28 cellular contexts compared by ENCODE assay signal in genomic region chr2:122988395-122989221, GRCh38.
A peak's percentile ranks its signal among the peaks of the same experiment; 100 is the strongest.
DNase-seq lines count a peak whose midpoint lies in the region; ATAC-seq and TF ChIP-seq lines count a peak whose summit lies in the region.
"Had no signal": no experiment of that assay in that cellular context is flagged by ENCODE, and none has a peak within 500 bp of the region (broad histone marks: within the 10 kb centered on the region; RNA-seq: fewer than 3 reads in every experiment).

No MANE protein-coding gene starts in this region.

- H3K4me3 ChIP-seq in Karpas-422 (ENCODE audit: low read length) (no peak overlapping the region), endodermal cell (ENCODE audit: low read length) (no peak overlapping the region)
- H3K4me3 ChIP-seq: ascending aorta, Peyer's patch, prostate gland, tibial nerve had no signal

- H3K36me3 ChIP-seq in Karpas-422 (ENCODE audit: insufficient read depth, low read length) (no peaks in the 10 kb centered on the region), endodermal cell (ENCODE audit: control insufficient read depth, insufficient read depth, low read length) (no peaks in the 10 kb centered on the region)
- H3K36me3 ChIP-seq: ascending aorta, BE2C, Peyer's patch, prostate gland, tibial nerve had no signal

- H2AFZ ChIP-seq in Karpas-422 (ENCODE audit: low read length): no peak overlapping the region

- no peaks in the 10 kb centered on the region for H3K9me3 ChIP-seq in Karpas-422 (ENCODE audit: low read length)
- peaks cover 13% of the 10 kb centered on the region for H3K9me3 ChIP-seq in endodermal cell (ENCODE audit: control insufficient read depth, low read length)
- H3K9me3 ChIP-seq: ascending aorta, BE2C, Peyer's patch, prostate gland had no signal

- 76 to 94% methylated on average over 5 to 8 of the region's 8 CpGs for WGBS in endodermal cell (ENCODE audit: insufficient coverage in 1 of 2, insufficient read length in 1 of 2), 2 experiments

- no peak overlapping the region for H3K4me3 Mint-ChIP-seq in endodermal cell
- H3K4me3 Mint-ChIP-seq in nephron progenitor cell: no peak overlapping the region
- no peak overlapping the region for H3K4me3 Mint-ChIP-seq in stimulated activated memory B cell treated with anti-CD40 and anti-IgM and Interleukin-4, amounts not matched to agents 10 μg/mL and 1 μg/mL and 100 μg/mL, for 72 hours
- H3K4me3 Mint-ChIP-seq: activated CD4-positive, alpha-beta T cell treated with anti-CD3 and anti-CD28 coated beads for 36 hours; activated CD8-positive, alpha-beta T cell treated with anti-CD3 and anti-CD28 coated beads, Interleukin-2, amount 10 ng/mL, durations not matched to agents 7 days and 5 days; activated naive CD8-positive, alpha-beta T cell; mesothelial cell of epicardium; naive B cell; T-helper 2 cell treated with Interferon-gamma antibody and Interleukin-4, amounts not matched to agents 5 μg/mL and 100 μg/mL, for 36 hours had no signal

- H3K9ac ChIP-seq in Karpas-422 (ENCODE audit: low read length): no peak overlapping the region
- H3K9ac ChIP-seq in endodermal cell (ENCODE audit: extremely low read depth, low read length, poor library complexity, severe bottlenecking): no peak overlapping the region

- H3K9me2 ChIP-seq in Karpas-422 (replicated peaks; ENCODE audit: insufficient read depth, low read length): no peaks in the 10 kb centered on the region

- no peaks in the 10 kb centered on the region for H3K27me3 Mint-ChIP-seq in endodermal cell (ENCODE audit: insufficient read depth)
- no peaks in the 10 kb centered on the region for H3K27me3 Mint-ChIP-seq in nephron progenitor cell (ENCODE audit: low read depth, poor library complexity)
- no peaks in the 10 kb centered on the region for H3K27me3 Mint-ChIP-seq in stimulated activated memory B cell treated with anti-CD40 and anti-IgM and Interleukin-4, amounts not matched to agents 10 μg/mL and 1 μg/mL and 100 μg/mL, for 72 hours
- H3K27me3 Mint-ChIP-seq: activated CD4-positive, alpha-beta T cell treated with anti-CD3 and anti-CD28 coated beads for 36 hours; activated naive CD8-positive, alpha-beta T cell; naive B cell had no signal

- H3K4me1 ChIP-seq in Karpas-422 (ENCODE audit: low read length): no peaks in the 10 kb centered on the region
- no peaks in the 10 kb centered on the region for H3K4me1 ChIP-seq in endodermal cell (ENCODE audit: control insufficient read depth, insufficient read depth, low read length)
- H3K4me1 ChIP-seq: ascending aorta, BE2C, Peyer's patch, prostate gland, tibial nerve had no signal

- no peaks in the 10 kb centered on the region for H3K79me2 ChIP-seq in Karpas-422 (ENCODE audit: low read length)

- no peak overlapping the region for H3K4me2 ChIP-seq in Karpas-422 (ENCODE audit: low read depth, low read length, poor library complexity, severe bottlenecking)

- no peak overlapping the region for H3K27ac Mint-ChIP-seq in endodermal cell
- no peak overlapping the region for H3K27ac Mint-ChIP-seq in nephron progenitor cell
- no peak overlapping the region for H3K27ac Mint-ChIP-seq in stimulated activated memory B cell treated with anti-CD40 and anti-IgM and Interleukin-4, amounts not matched to agents 10 μg/mL and 1 μg/mL and 100 μg/mL, for 72 hours
- H3K27ac Mint-ChIP-seq: activated CD4-positive, alpha-beta T cell treated with anti-CD3 and anti-CD28 coated beads for 36 hours; activated CD8-positive, alpha-beta T cell treated with anti-CD3 and anti-CD28 coated beads, Interleukin-2, amount 10 ng/mL, durations not matched to agents 7 days and 5 days; activated naive CD8-positive, alpha-beta T cell; mesothelial cell of epicardium; naive B cell; T-helper 2 cell treated with Interferon-gamma antibody and Interleukin-4, amounts not matched to agents 5 μg/mL and 100 μg/mL, for 36 hours had no signal

- H3K36me3 Mint-ChIP-seq in endodermal cell (ENCODE audit: low read depth): no peaks in the 10 kb centered on the region
- H3K36me3 Mint-ChIP-seq in nephron progenitor cell (ENCODE audit: low read depth): no peaks in the 10 kb centered on the region
- H3K36me3 Mint-ChIP-seq in stimulated activated memory B cell treated with anti-CD40 and anti-IgM and Interleukin-4, amounts not matched to agents 10 μg/mL and 1 μg/mL and 100 μg/mL, for 72 hours: no peaks in the 10 kb centered on the region
- H3K36me3 Mint-ChIP-seq: activated naive CD8-positive, alpha-beta T cell; mesothelial cell of epicardium; naive B cell had no signal

- 0 out of 2 replicates have a peak, but pooled peaks have one; percentile 14 for TF ChIP-seq CTCF in GM12874 (IDR thresholded peaks at IDR 0.05; ENCODE audit: insufficient read depth, low read depth, low read length)
- TF ChIP-seq CTCF in endodermal cell (conservative IDR thresholded peaks at IDR 0.05): peak; percentile 35
- no peak for TF ChIP-seq CTCF in nephron progenitor cell (IDR thresholded peaks at IDR 0.05)

- DNase-seq in Karpas-422: peak; percentile 41
- DNase-seq in endodermal cell: peak; percentile 71
- peak; percentile 24 for DNase-seq in nephron progenitor cell
- DNase-seq in DMS53 (lab: John Stamatoyannopoulos, UW): no peak
- no peak for DNase-seq in UCSD-AML1 (lab: John Stamatoyannopoulos, UW; ENCODE audit: unreplicated experiment)
- DNase-seq in NCI-H2196 (lab: John Stamatoyannopoulos, UW; ENCODE audit: unreplicated experiment): no peak
- DNase-seq: ACHN; activated CD4-positive, alpha-beta T cell treated with anti-CD3 and anti-CD28 coated beads for 36 hours; activated CD8-positive, alpha-beta T cell treated with anti-CD3 and anti-CD28 coated beads, Interleukin-2, amount 10 ng/mL, durations not matched to agents 7 days and 5 days; BE2C; DMS79; naive B cell; NCI-H1092; NCI-H1694; NCI-H510A; occipital lobe; Peyer's patch; SHP77 treated with DMSO at 0.1 percent for 48 hours; stimulated activated CD8-positive, alpha-beta memory T cell treated with anti-CD3 and anti-CD28 coated beads, Interleukin-4, amount 100 ng/mL, for 48 hours had no signal

- ATAC-seq in stimulated activated memory B cell treated with anti-CD40 and anti-IgM and Interleukin-4, amounts not matched to agents 10 μg/mL and 1 μg/mL and 100 μg/mL, for 72 hours: no peak
- ATAC-seq: activated CD4-positive, alpha-beta T cell treated with anti-CD3 and anti-CD28 coated beads for 36 hours; activated CD8-positive, alpha-beta T cell treated with anti-CD3 and anti-CD28 coated beads, Interleukin-2, amount 10 ng/mL, durations not matched to agents 7 days and 5 days; sciatic nerve had no signal

- H3K27ac ChIP-seq in Karpas-422 (ENCODE audit: low read length) (no peak overlapping the region), endodermal cell (ENCODE audit: low read depth, low read length) (no peak overlapping the region)
- H3K27ac ChIP-seq: ascending aorta, Peyer's patch, prostate gland, tibial nerve had no signal

- no peaks in the 10 kb centered on the region for H3K4me1 Mint-ChIP-seq in endodermal cell
- H3K4me1 Mint-ChIP-seq in nephron progenitor cell: peaks cover 5% of the 10 kb centered on the region
- no peaks in the 10 kb centered on the region for H3K4me1 Mint-ChIP-seq in stimulated activated memory B cell treated with anti-CD40 and anti-IgM and Interleukin-4, amounts not matched to agents 10 μg/mL and 1 μg/mL and 100 μg/mL, for 72 hours
- H3K4me1 Mint-ChIP-seq: activated CD4-positive, alpha-beta T cell treated with anti-CD3 and anti-CD28 coated beads for 36 hours; mesothelial cell of epicardium; naive B cell had no signal

- H3K27me3 ChIP-seq in Karpas-422 (ENCODE audit: low read length) (no peaks in the 10 kb centered on the region), endodermal cell (ENCODE audit: control insufficient read depth, insufficient read depth, low read length, poor library complexity, severe bottlenecking) (no peaks in the 10 kb centered on the region)
- H3K27me3 ChIP-seq: ascending aorta, BE2C, Peyer's patch, tibial nerve had no signal

- H3K9me3 Mint-ChIP-seq in endodermal cell: peaks cover 3% of the 10 kb centered on the region
- peaks cover 11% of the 10 kb centered on the region for H3K9me3 Mint-ChIP-seq in nephron progenitor cell
- peaks cover 15% of the 10 kb centered on the region for H3K9me3 Mint-ChIP-seq in stimulated activated memory B cell treated with anti-CD40 and anti-IgM and Interleukin-4, amounts not matched to agents 10 μg/mL and 1 μg/mL and 100 μg/mL, for 72 hours

- H4K20me1 ChIP-seq in Karpas-422 (ENCODE audit: insufficient read depth, low read depth, low read length): no peaks in the 10 kb centered on the region

Comparison
In these comparisons a context has a peak if more than half of its experiments do, and no peak if none do; other contexts are left out.
1. DNase-seq: peak in Karpas-422 (single experiment), endodermal cell (single experiment) and nephron progenitor cell (single experiment); none in DMS53 (single experiment), UCSD-AML1 (single experiment) and NCI-H2196 (single experiment).